In genomic region chr1:149879556-149879955, GRCh38 we compare ENCODE assay signal across 27 cellular contexts. TPM values are rescaled to one million over a fixed set of nuclear protein-coding genes. Genes with fewer than 3 reads are reported as not detected.
DNase-seq lines count a peak whose midpoint lies in the region; ATAC-seq and TF ChIP-seq lines count a peak whose summit lies in the region.
"Had no signal": no experiment of that assay in that cellular context is flagged by ENCODE, and none has a peak within 500 bp of the region (broad histone marks: within the 10 kb centered on the region; RNA-seq: fewer than 3 reads in every experiment).

No MANE protein-coding gene starts in this region.

- no peak for DNase-seq in activated CD4-positive, alpha-beta T cell treated with anti-CD3 and anti-CD28 coated beads for 36 hours
- DNase-seq in activated CD4-positive, alpha-beta T cell treated with anti-CD3 and anti-CD28 coated beads, Interleukin-2, amount 50 U/mL, for 48 hours = no peak
- DNase-seq in CD4-positive, alpha-beta memory T cell = peak; percentile 39 to 49 (median 43)
- DNase-seq in activated CD4-positive, alpha-beta memory T cell treated with anti-CD3 and anti-CD28 coated beads, Interleukin-2, amount 10 ng/mL, durations not matched to agents 7 days and 5 days = peak; percentile 46
- DNase-seq in mucosa of descending colon (no peak), NCI-H226 (no peak), mesothelial cell of epicardium (ENCODE audit: low spot score in 2 of 2, unreplicated experiment in 2 of 2) (no peak), CD14-positive monocyte (ENCODE audit: low spot score) (no peak)
- DNase-seq: COR-L47; DMS79 treated with DMSO at 0.1 percent for 48 hours; effector CD8-positive, alpha-beta T cell; gastrocnemius medialis; GM23248; NCI-H1694; NCI-H2171; NCI-H69; nucleus accumbens; RPMI8226; SK-N-SH; stimulated activated naive B cell treated with anti-CD40 and anti-IgM and Interleukin-4, amounts not matched to agents 10 μg/mL and 1 μg/mL and 100 μg/mL, for 72 hours; T1000 had no signal

- no peaks in the 10 kb centered on the region for H3K9me3 Mint-ChIP-seq in activated CD4-positive, alpha-beta T cell treated with anti-CD3 and anti-CD28 coated beads for 36 hours (ENCODE audit: low read depth)
- no peaks in the 10 kb centered on the region for H3K9me3 Mint-ChIP-seq in CD4-positive, alpha-beta memory T cell
- H3K9me3 Mint-ChIP-seq in activated CD4-positive, alpha-beta memory T cell treated with anti-CD3 and anti-CD28 coated beads, Interleukin-2, amount 10 ng/mL, durations not matched to agents 7 days and 5 days = no peaks in the 10 kb centered on the region
- H3K9me3 Mint-ChIP-seq in mesothelial cell of epicardium (no peaks in the 10 kb centered on the region), CD14-positive monocyte (no peaks in the 10 kb centered on the region)
- H3K9me3 Mint-ChIP-seq: stimulated activated naive B cell treated with anti-CD40 and anti-IgM and Interleukin-4, amounts not matched to agents 10 μg/mL and 1 μg/mL and 100 μg/mL, for 72 hours; WTC11 had no signal

- CTCF ChIA-PET in activated CD4-positive, alpha-beta T cell treated with anti-CD3 and anti-CD28 coated beads for 36 hours (lab: Charles Lee) = no interaction called here
- CTCF ChIA-PET in CD4-positive, alpha-beta memory T cell (lab: Charles Lee; ENCODE audit: partially characterized antibody) = no interaction called here
- CTCF ChIA-PET in activated CD4-positive, alpha-beta memory T cell treated with anti-CD3 and anti-CD28 coated beads, Interleukin-2, amount 10 ng/mL, durations not matched to agents 7 days and 5 days (lab: Charles Lee) = no interaction called here

- peak overlapping the region; percentile 7 for H3K27ac ChIP-seq in CD4-positive, alpha-beta memory T cell (ENCODE audit: low read depth, low read length)
- H3K27ac ChIP-seq: 22Rv1, gastrocnemius medialis, GM23248, KMS-11, tibial nerve had no signal

- intact Hi-C loops in activated CD4-positive, alpha-beta T cell treated with anti-CD3 and anti-CD28 coated beads for 36 hours (cut with DNase I, micrococcal nuclease) = no loop called here
- intact Hi-C loops in CD4-positive, alpha-beta memory T cell (cut with micrococcal nuclease) = no loop called here
- intact Hi-C loops in mucosa of descending colon (cut with DNase I, micrococcal nuclease) (no loop called here), CD14-positive monocyte (cut with micrococcal nuclease) (no loop called here)

- H3K36me3 Mint-ChIP-seq in activated CD4-positive, alpha-beta T cell treated with anti-CD3 and anti-CD28 coated beads for 36 hours (ENCODE audit: low read depth) = peaks cover 2% of the 10 kb centered on the region
- H3K36me3 Mint-ChIP-seq in CD4-positive, alpha-beta memory T cell = no peaks in the 10 kb centered on the region
- no peaks in the 10 kb centered on the region for H3K36me3 Mint-ChIP-seq in activated CD4-positive, alpha-beta memory T cell treated with anti-CD3 and anti-CD28 coated beads, Interleukin-2, amount 10 ng/mL, durations not matched to agents 7 days and 5 days (ENCODE audit: low read depth)
- H3K36me3 Mint-ChIP-seq in mesothelial cell of epicardium (no peaks in the 10 kb centered on the region), CD14-positive monocyte (peaks cover 0 to 3% of the 10 kb centered on the region in 2 donors)
- H3K36me3 Mint-ChIP-seq: stimulated activated naive B cell treated with anti-CD40 and anti-IgM and Interleukin-4, amounts not matched to agents 10 μg/mL and 1 μg/mL and 100 μg/mL, for 72 hours; WTC11 had no signal

- H3K27ac Mint-ChIP-seq in activated CD4-positive, alpha-beta T cell treated with anti-CD3 and anti-CD28 coated beads for 36 hours = peak overlapping the region; percentile 83
- H3K27ac Mint-ChIP-seq in CD4-positive, alpha-beta memory T cell = peak overlapping the region; percentile 1 to 84 (median 69)
- H3K27ac Mint-ChIP-seq in activated CD4-positive, alpha-beta memory T cell treated with anti-CD3 and anti-CD28 coated beads, Interleukin-2, amount 10 ng/mL, durations not matched to agents 7 days and 5 days = peak overlapping the region; percentile 75
- no peak overlapping the region for H3K27ac Mint-ChIP-seq in mesothelial cell of epicardium
- H3K27ac Mint-ChIP-seq in CD14-positive monocyte = no peak overlapping the region
- H3K27ac Mint-ChIP-seq: stimulated activated naive B cell treated with anti-CD40 and anti-IgM and Interleukin-4, amounts not matched to agents 10 μg/mL and 1 μg/mL and 100 μg/mL, for 72 hours; WTC11 had no signal

- peak; percentile 45 for ATAC-seq in activated CD4-positive, alpha-beta T cell treated with anti-CD3 and anti-CD28 coated beads for 36 hours
- peak; percentile 30 for ATAC-seq in mucosa of descending colon
- ATAC-seq: esophagus mucosa, gastrocnemius medialis, WTC11 had no signal

- POLR2A ChIA-PET in activated CD4-positive, alpha-beta T cell treated with anti-CD3 and anti-CD28 coated beads for 36 hours (lab: Charles Lee) = no interaction called here
- POLR2A ChIA-PET in CD4-positive, alpha-beta memory T cell (lab: Charles Lee; ENCODE audit: partially characterized antibody) = no interaction called here
- POLR2A ChIA-PET in activated CD4-positive, alpha-beta memory T cell treated with anti-CD3 and anti-CD28 coated beads, Interleukin-2, amount 10 ng/mL, durations not matched to agents 7 days and 5 days (lab: Charles Lee) = interaction anchor here (1.8 kb wide), 1 partner anchor 8 kb away, joined by 13 read pairs; a partner anchor contains a TSS

- peaks cover 35% of the 10 kb centered on the region for H3K4me1 ChIP-seq in CD4-positive, alpha-beta memory T cell (ENCODE audit: insufficient read depth, low read length)
- peaks cover 4% of the 10 kb centered on the region for H3K4me1 ChIP-seq in mucosa of descending colon (ENCODE audit: low read depth)

- no peaks in the 10 kb centered on the region for H3K27me3 Mint-ChIP-seq in activated CD4-positive, alpha-beta T cell treated with anti-CD3 and anti-CD28 coated beads for 36 hours
- H3K27me3 Mint-ChIP-seq in CD4-positive, alpha-beta memory T cell = no peaks in the 10 kb centered on the region
- no peaks in the 10 kb centered on the region for H3K27me3 Mint-ChIP-seq in activated CD4-positive, alpha-beta memory T cell treated with anti-CD3 and anti-CD28 coated beads, Interleukin-2, amount 10 ng/mL, durations not matched to agents 7 days and 5 days
- H3K27me3 Mint-ChIP-seq in mesothelial cell of epicardium (ENCODE audit: low read depth) (no peaks in the 10 kb centered on the region), CD14-positive monocyte (ENCODE audit: low read depth in 3 of 3) (peaks cover 0 to 2% (median 0%) of the 10 kb centered on the region in 3 donors)
- H3K27me3 Mint-ChIP-seq: stimulated activated naive B cell treated with anti-CD40 and anti-IgM and Interleukin-4, amounts not matched to agents 10 μg/mL and 1 μg/mL and 100 μg/mL, for 72 hours had no signal

- no peaks in the 10 kb centered on the region for H3K36me3 ChIP-seq in CD4-positive, alpha-beta memory T cell (ENCODE audit: insufficient read depth, low read length)
- H3K36me3 ChIP-seq in mucosa of descending colon (ENCODE audit: low read depth) = no peaks in the 10 kb centered on the region
- H3K36me3 ChIP-seq: gastrocnemius medialis, tibial nerve had no signal

- H3K4me3 ChIP-seq in CD4-positive, alpha-beta memory T cell (ENCODE audit: low read length in 2 of 2) = no peak overlapping the region
- H3K4me3 ChIP-seq in mucosa of descending colon = no peak overlapping the region
- H3K4me3 ChIP-seq: gastrocnemius medialis, GM23248, skin epidermis, tibial nerve had no signal

- H3K4me3 Mint-ChIP-seq in activated CD4-positive, alpha-beta T cell treated with anti-CD3 and anti-CD28 coated beads for 36 hours = peak overlapping the region; percentile 1
- peak overlapping the region; percentile 9 to 71 (median 40) for H3K4me3 Mint-ChIP-seq in CD4-positive, alpha-beta memory T cell
- H3K4me3 Mint-ChIP-seq in activated CD4-positive, alpha-beta memory T cell treated with anti-CD3 and anti-CD28 coated beads, Interleukin-2, amount 10 ng/mL, durations not matched to agents 7 days and 5 days = peak overlapping the region; percentile 31
- H3K4me3 Mint-ChIP-seq in mesothelial cell of epicardium (no peak overlapping the region), CD14-positive monocyte (no peak overlapping the region)
- H3K4me3 Mint-ChIP-seq: stimulated activated naive B cell treated with anti-CD40 and anti-IgM and Interleukin-4, amounts not matched to agents 10 μg/mL and 1 μg/mL and 100 μg/mL, for 72 hours; WTC11 had no signal

- H3K9me3 ChIP-seq in CD4-positive, alpha-beta memory T cell (ENCODE audit: control insufficient read depth in 1 of 2, low read length in 2 of 2) = no peaks in the 10 kb centered on the region
- no peaks in the 10 kb centered on the region for H3K9me3 ChIP-seq in mucosa of descending colon
- H3K9me3 ChIP-seq: gastrocnemius medialis, SK-N-SH, tibial nerve had no signal

- H3K4me1 Mint-ChIP-seq in activated CD4-positive, alpha-beta T cell treated with anti-CD3 and anti-CD28 coated beads for 36 hours = peaks cover 28% of the 10 kb centered on the region
- H3K4me1 Mint-ChIP-seq in CD4-positive, alpha-beta memory T cell = peaks cover 21 to 34% (median 30%) of the 10 kb centered on the region in 4 donors
- H3K4me1 Mint-ChIP-seq in activated CD4-positive, alpha-beta memory T cell treated with anti-CD3 and anti-CD28 coated beads, Interleukin-2, amount 10 ng/mL, durations not matched to agents 7 days and 5 days = peaks cover 29% of the 10 kb centered on the region
- H3K4me1 Mint-ChIP-seq in mesothelial cell of epicardium (no peaks in the 10 kb centered on the region), CD14-positive monocyte (peaks cover 4% of the 10 kb centered on the region)
- H3K4me1 Mint-ChIP-seq: WTC11 had no signal

- H3K27me3 ChIP-seq in CD4-positive, alpha-beta memory T cell (ENCODE audit: insufficient read depth, low read length) = no peaks in the 10 kb centered on the region
- H3K27me3 ChIP-seq: gastrocnemius medialis, tibial nerve had no signal

- TF ChIP-seq CTCF in mucosa of descending colon (IDR thresholded peaks at IDR 0.05) = no peak
- TF ChIP-seq CTCF in mesothelial cell of epicardium (IDR thresholded peaks at IDR 0.05; ENCODE audit: unreplicated experiment) = no peak
- TF ChIP-seq CTCF in CD14-positive monocyte (IDR thresholded peaks at IDR 0.05) = no peak

RNA-seq across cellular contexts. Expression of gene BOLA1, which starts 19.8 kb away (rescaled TPM):
- total RNA-seq in activated CD4-positive, alpha-beta T cell treated with anti-CD3 and anti-CD28 coated beads for 36 hours = 10 to 100 TPM; 24.1 to 30.0 TPM
- 10 to 100 TPM; 25.2 TPM for total RNA-seq in CD4-positive, alpha-beta memory T cell
- polyA plus RNA-seq in CD4-positive, alpha-beta memory T cell = 10 to 100 TPM; 25.2 to 31.4 TPM
- 10 to 100 TPM; 24.9 to 27.2 TPM for total RNA-seq in activated CD4-positive, alpha-beta memory T cell treated with anti-CD3 and anti-CD28 coated beads, Interleukin-2, amount 10 ng/mL, durations not matched to agents 7 days and 5 days
- total RNA-seq in mucosa of descending colon = 10 to 100 TPM; 10.7 to 18.1 (median 13.2) TPM
- 11.6 to 12.4 TPM (median 11.7 TPM) in 3 replicates for total RNA-seq in mesothelial cell of epicardium
- polyA plus RNA-seq in CD14-positive monocyte = 10 to 100 TPM; 17.6 to 17.8 TPM

RNA-seq across cellular contexts. Expression of gene SV2A, which starts 38.1 kb away (rescaled TPM):
- total RNA-seq in activated CD4-positive, alpha-beta T cell treated with anti-CD3 and anti-CD28 coated beads for 36 hours = 1 to 10 TPM; 7.8 to 8.5 TPM
- 1 to 10 TPM; 4.3 to 5.0 TPM for total RNA-seq in CD4-positive, alpha-beta memory T cell
- polyA plus RNA-seq in CD4-positive, alpha-beta memory T cell = 1 to 10 TPM; 2.8 to 2.9 TPM
- total RNA-seq in activated CD4-positive, alpha-beta memory T cell treated with anti-CD3 and anti-CD28 coated beads, Interleukin-2, amount 10 ng/mL, durations not matched to agents 7 days and 5 days = 10 to 100 TPM; 14.4 to 15.2 TPM
- total RNA-seq in mucosa of descending colon (1 to 10 TPM in 2 of 3 donors, under 1 TPM in 1; 0.69 to 7.6 (median 1.7) TPM), mesothelial cell of epicardium (19.1 to 20.3 TPM (median 19.6 TPM) in 3 replicates)
- polyA plus RNA-seq in CD14-positive monocyte = under 1 TPM; 0.14 to 0.17 TPM

RNA-seq across cellular contexts. Expression of gene SF3B4, which starts 48.0 kb away (rescaled TPM):
- total RNA-seq in activated CD4-positive, alpha-beta T cell treated with anti-CD3 and anti-CD28 coated beads for 36 hours = 10 to 100 TPM; 68.6 to 71.9 TPM
- 10 to 100 TPM; 47.7 to 48.8 TPM for total RNA-seq in CD4-positive, alpha-beta memory T cell
- 100 to 1,000 TPM in 1 of 2 donors, 10 to 100 TPM in 1; 82.2 to 112 TPM for polyA plus RNA-seq in CD4-positive, alpha-beta memory T cell
- 10 to 100 TPM; 82.3 to 84.3 TPM for total RNA-seq in activated CD4-positive, alpha-beta memory T cell treated with anti-CD3 and anti-CD28 coated beads, Interleukin-2, amount 10 ng/mL, durations not matched to agents 7 days and 5 days
- total RNA-seq in mucosa of descending colon = 10 to 100 TPM; 60.7 to 67.4 (median 64.2) TPM
- 68.7 to 72.8 TPM (median 69.2 TPM) in 3 replicates for total RNA-seq in mesothelial cell of epicardium
- polyA plus RNA-seq in CD14-positive monocyte = 10 to 100 TPM; 52.2 to 78.6 TPM

RNA-seq across cellular contexts. Expression of gene MTMR11, which starts 57.1 kb away (rescaled TPM):
- total RNA-seq in activated CD4-positive, alpha-beta T cell treated with anti-CD3 and anti-CD28 coated beads for 36 hours = 1 to 10 TPM; 1.3 TPM
- total RNA-seq in CD4-positive, alpha-beta memory T cell = 1 to 10 TPM; 1.3 to 2.1 TPM
- polyA plus RNA-seq in CD4-positive, alpha-beta memory T cell = under 1 TPM in 1 of 2 donors, not detected in 1; 0.28 TPM
- 10 to 100 TPM; 19.2 to 20.7 TPM for total RNA-seq in activated CD4-positive, alpha-beta memory T cell treated with anti-CD3 and anti-CD28 coated beads, Interleukin-2, amount 10 ng/mL, durations not matched to agents 7 days and 5 days
- total RNA-seq in mucosa of descending colon (100 to 1,000 TPM; 151 to 409 (median 217) TPM), mesothelial cell of epicardium (35.1 to 39.3 TPM (median 37.4 TPM) in 3 replicates)
- polyA plus RNA-seq in CD14-positive monocyte = 10 to 100 TPM; 53.1 to 54.6 TPM

Comparison
In these comparisons a context has a peak if more than half of its experiments do, and no peak if none do; other contexts are left out.
1. DNase-seq: peak in CD4-positive, alpha-beta memory T cell (5 of 5) and activated CD4-positive, alpha-beta memory T cell treated with anti-CD3 and anti-CD28 coated beads, Interleukin-2, amount 10 ng/mL, durations not matched to agents 7 days and 5 days (single experiment); none in activated CD4-positive, alpha-beta T cell treated with anti-CD3 and anti-CD28 coated beads for 36 hours (single experiment), activated CD4-positive, alpha-beta T cell treated with anti-CD3 and anti-CD28 coated beads, Interleukin-2, amount 50 U/mL, for 48 hours (0 of 2), mucosa of descending colon (0 of 3), NCI-H226 (single experiment), mesothelial cell of epicardium (0 of 2) and CD14-positive monocyte (single experiment).
2. H3K27ac Mint-ChIP-seq: peak in activated CD4-positive, alpha-beta T cell treated with anti-CD3 and anti-CD28 coated beads for 36 hours (single experiment), CD4-positive, alpha-beta memory T cell (7 of 7) and activated CD4-positive, alpha-beta memory T cell treated with anti-CD3 and anti-CD28 coated beads, Interleukin-2, amount 10 ng/mL, durations not matched to agents 7 days and 5 days (single experiment); none in mesothelial cell of epicardium (single experiment) and CD14-positive monocyte (0 of 7).
3. H3K4me3 Mint-ChIP-seq: peak in activated CD4-positive, alpha-beta T cell treated with anti-CD3 and anti-CD28 coated beads for 36 hours (single experiment), CD4-positive, alpha-beta memory T cell (8 of 8) and activated CD4-positive, alpha-beta memory T cell treated with anti-CD3 and anti-CD28 coated beads, Interleukin-2, amount 10 ng/mL, durations not matched to agents 7 days and 5 days (single experiment); none in mesothelial cell of epicardium (single experiment) and CD14-positive monocyte (0 of 2).